1 cellular context compared by ENCODE assay signal in genomic region chr3:15064299-15064834, GRCh38.
TF ChIP-seq lines count a peak whose summit lies in the region.

No MANE protein-coding gene starts in this region.

TF ChIP-seq in K562, 482 proteins besides CTCF, POLR2A, EP300 and RAD21 (continued from another document and continues in another):
- TF ChIP-seq PRDM10 (IDR thresholded peaks at IDR 0.05; ENCODE audit: partially characterized antibody), result no peak
- TF ChIP-seq TCF15 (CRISPR knock-in tag; IDR thresholded peaks at IDR 0.05), result no peak
- no peak for TF ChIP-seq ID3 (CRISPR knock-in tag; IDR thresholded peaks at IDR 0.05)
- TF ChIP-seq ID3 (tag; IDR thresholded peaks at IDR 0.05), result no peak
- no peak for TF ChIP-seq ZEB2 (IDR thresholded peaks at IDR 0.05)
- TF ChIP-seq ZNF217 (CRISPR knock-in tag; IDR thresholded peaks at IDR 0.05), result no peak
- peak; percentile 58; the same call in 1 of the 2 replicates for TF ChIP-seq ZNF212 (CRISPR knock-in tag; IDR thresholded peaks at IDR 0.05)
- no peak for TF ChIP-seq CREB3 (tag; conservative IDR thresholded peaks at IDR 0.05; ENCODE audit: low read depth)
- TF ChIP-seq ZKSCAN8 (CRISPR knock-in tag; IDR thresholded peaks at IDR 0.05), result no peak
- TF ChIP-seq L3MBTL2 (IDR thresholded peaks at IDR 0.05), result no peak
- no peak for TF ChIP-seq HES1 (IDR thresholded peaks at IDR 0.05; ENCODE audit: low read depth)
- TF ChIP-seq SOX6 (IDR thresholded peaks at IDR 0.05), result no peak
- TF ChIP-seq THRA (IDR thresholded peaks at IDR 0.05), result no peak
- TF ChIP-seq ZNF174 (CRISPR knock-in tag; IDR thresholded peaks at IDR 0.05), result no peak
- TF ChIP-seq ZNF668 (CRISPR knock-in tag; IDR thresholded peaks at IDR 0.05), result no peak
- TF ChIP-seq ZNF77 (CRISPR knock-in tag; IDR thresholded peaks at IDR 0.05), result no peak
- no peak for TF ChIP-seq PHTF2 (CRISPR knock-in tag; IDR thresholded peaks at IDR 0.05)
- TF ChIP-seq PKNOX1 (IDR thresholded peaks at IDR 0.05), result peak; percentile 40
- peak; percentile 83; the same call in 1 of the 2 replicates for TF ChIP-seq AFF4 (CRISPR knock-in tag; IDR thresholded peaks at IDR 0.05)
- TF ChIP-seq NONO (IDR thresholded peaks at IDR 0.05; ENCODE audit: low read depth in 2 of 2, low read length in 1 of 2), result no peak
- no peak for TF ChIP-seq CTBP1 (IDR thresholded peaks at IDR 0.05; ENCODE audit: borderline replicate concordance)
- no peak for TF ChIP-seq GTF2E2 (tag; IDR thresholded peaks at IDR 0.05)
- TF ChIP-seq FOXP4 (CRISPR knock-in tag; IDR thresholded peaks at IDR 0.05; ENCODE audit: borderline replicate concordance), result no peak
- no peak for TF ChIP-seq PPARD (CRISPR knock-in tag; IDR thresholded peaks at IDR 0.05)
- TF ChIP-seq ZNF583 (CRISPR knock-in tag; IDR thresholded peaks at IDR 0.05), result no peak
- no peak for TF ChIP-seq SIN3A (IDR thresholded peaks at IDR 0.05; ENCODE audit: borderline replicate concordance in 2 of 2, control insufficient read depth in 1 of 2, low read depth in 2 of 2, low read length in 2 of 2)
- TF ChIP-seq TRIM25 (IDR thresholded peaks at IDR 0.05; ENCODE audit: borderline replicate concordance), result no peak
- TF ChIP-seq FOXM1 (IDR thresholded peaks at IDR 0.05; ENCODE audit: low read depth), result no peak
- no peak for TF ChIP-seq FOXM1 (CRISPR knock-in tag; IDR thresholded peaks at IDR 0.05; ENCODE audit: low read depth)
- no peak for TF ChIP-seq RBM15 (IDR thresholded peaks at IDR 0.05; ENCODE audit: insufficient read depth, low read length)
- TF ChIP-seq LEF1 (IDR thresholded peaks at IDR 0.05), result no peak
- no peak for TF ChIP-seq HBP1 (CRISPR knock-in tag; IDR thresholded peaks at IDR 0.05)
- no peak; the same call in 1 of the 2 replicates for TF ChIP-seq HDGF (IDR thresholded peaks at IDR 0.05)
- TF ChIP-seq PHB (CRISPR knock-in tag; IDR thresholded peaks at IDR 0.05), result no peak
- no peak for TF ChIP-seq BRF1 (IDR thresholded peaks at IDR 0.05; ENCODE audit: borderline replicate concordance, extremely low read depth, insufficient read length)
- no peak for TF ChIP-seq WHSC1 (IDR thresholded peaks at IDR 0.05; ENCODE audit: low read length)
- no peak for TF ChIP-seq TSHZ1 (CRISPR knock-in tag; IDR thresholded peaks at IDR 0.05)
- no peak for TF ChIP-seq ZNF124 (CRISPR knock-in tag; IDR thresholded peaks at IDR 0.05)
- no peak for TF ChIP-seq KLF1 (tag; IDR thresholded peaks at IDR 0.05)
- TF ChIP-seq ZC3H8 (IDR thresholded peaks at IDR 0.05), result no peak
- TF ChIP-seq NFE2L1 (tag; IDR thresholded peaks at IDR 0.05; ENCODE audit: borderline replicate concordance, low read depth), result no peak
